In the genomic region with DNA sequence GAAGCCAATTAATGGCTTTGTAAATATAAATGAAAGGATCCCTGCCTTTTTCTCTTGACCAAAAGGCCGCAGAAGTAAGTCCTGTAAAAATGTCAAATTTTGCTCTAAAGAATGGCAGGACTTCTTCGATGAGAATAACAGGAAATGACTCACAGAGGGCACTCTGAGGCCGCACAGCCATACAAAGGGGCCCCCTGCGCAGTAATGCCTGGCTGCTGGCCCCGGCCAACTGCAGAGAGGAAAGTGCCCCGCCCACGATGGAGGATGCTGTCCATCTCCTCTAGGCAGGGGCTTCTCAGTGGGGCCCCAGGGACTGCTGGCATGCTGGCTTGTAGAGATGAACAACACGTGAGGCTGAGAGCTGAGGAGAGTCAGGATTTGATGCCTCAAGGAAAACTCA, we compare ENCODE assay signal across 10 cellular contexts. TPM values are rescaled to one million over a fixed set of nuclear protein-coding genes. Genes with fewer than 3 reads are reported as not detected.
DNase-seq lines count a peak whose midpoint lies in the region; ATAC-seq, FAIRE-seq and TF ChIP-seq lines count a peak whose summit lies in the region.
"Had no signal": no experiment of that assay in that cellular context is flagged by ENCODE, and none has a peak within 500 bp of the region (broad histone marks: within the 10 kb centered on the region; RNA-seq: fewer than 3 reads in every experiment).

No MANE protein-coding gene starts in this region.

- 2% methylated on average over 8 of the region's 8 CpGs for WGBS in K562 (ENCODE audit: insufficient coverage, low coverage, missing lambda C conversion rate)
- 16 to 27% methylated on average over 8 of the region's 8 CpGs for WGBS in lower leg skin, 2 donors

- in situ Hi-C loops in K562 (cut with MboI) = no loop called here

- FAIRE-seq in K562 (lab: Jason Lieb, UNC) (peak; percentile 71), urothelium cell line (lab: Jason Lieb, UNC) (peak; percentile 52)

- H3K4me3 ChIP-seq in K562 = no peak overlapping the region
- no peak overlapping the region for H3K4me3 ChIP-seq in lower leg skin (ENCODE audit: low read depth, poor library complexity, severe bottlenecking)

- no peak overlapping the region for H3K9ac ChIP-seq in K562 (ENCODE audit: insufficient read depth in 1 of 2, low read depth in 2 of 2, low read length in 2 of 2)

- CTCF ChIA-PET in K562 (lab: Yijun Ruan, JAX; ENCODE audit: low intra/inter-chr PET ratio) = no interaction called here

- TF ChIP-seq POLR2A in K562 (conservative IDR thresholded peaks at IDR 0.05) = no peak
- TF ChIP-seq POLR2A in lower leg skin (IDR thresholded peaks at IDR 0.05) = no peak

- no peaks in the 10 kb centered on the region for H3K9me1 ChIP-seq in K562 (ENCODE audit: control insufficient read depth, insufficient read depth, low read length)

- TF ChIP-seq CTCF in K562 (IDR thresholded peaks at IDR 0.05 in 2 of 3, conservative IDR thresholded peaks at IDR 0.05 in 1 of 3; ENCODE audit: insufficient read depth in 2 of 3, low read depth in 1 of 3, low read length in 3 of 3) = no peak
- TF ChIP-seq CTCF in lower leg skin (IDR thresholded peaks at IDR 0.05) = no peak

- TF ChIP-seq RAD21 in K562 (CRISPR knock-in tag; conservative IDR thresholded peaks at IDR 0.05 in 1 of 2, IDR thresholded peaks at IDR 0.05 in 1 of 2) = no peak

- no TSS peak for BruUV-seq in K562 (replicated peaks; lab: Mats Ljungman, UMichigan)

- no peak overlapping the region for H3K4me2 ChIP-seq in K562 (ENCODE audit: insufficient read depth, low read length)

- POLR2A ChIA-PET in K562 (lab: Yijun Ruan, JAX) = interaction anchor here (0.6 to 0.7 kb wide), 2 partner anchors 49 to 1841 kb away, joined by 3 read pairs; partner anchors contain the start of gene MLH1

- intact Hi-C loops in K562 (cut with micrococcal nuclease) = no loop called here
- intact Hi-C loops in lower leg skin (cut with DNase I; ENCODE audit: low total_unique reads) = no loop called here

- no peaks in the 10 kb centered on the region for H4K20me1 ChIP-seq in K562 (replicated peaks; ENCODE audit: control insufficient read depth, insufficient read depth, low read length)

- TF ChIP-seq EP300 in K562 (IDR thresholded peaks at IDR 0.05; ENCODE audit: low read length) = peak; percentile 32; the same call in 1 of the 2 replicates

- H3K27me3 ChIP-seq in K562 (ENCODE audit: control insufficient read depth in 2 of 2, insufficient read depth in 2 of 2, low read length in 2 of 2) = peaks cover 0 to 12% of the 10 kb centered on the region in 2 experiments; a peak in 3 of 5 replicates

- peak; percentile 5 for DNase-seq in DMS153 (lab: John Stamatoyannopoulos, UW)
- DNase-seq in DMS153 treated with DMSO at 0.1 percent for 48 hours (lab: John Stamatoyannopoulos, UW; ENCODE audit: unreplicated experiment) = no peak
- peak; percentile 59 for DNase-seq in NOMO-1 treated with dmso at 0.1 percent for 144 hours (lab: John Stamatoyannopoulos, UW; ENCODE audit: unreplicated experiment)
- DNase-seq in K562 (ENCODE audit: extremely low read depth in 1 of 4, low spot score in 3 of 4) = peak; percentile 24 to 67 (median 42)
- peak; percentile 40 to 88 for DNase-seq in lower leg skin (ENCODE audit: low spot score in 2 of 2)
- DNase-seq in urothelium cell line (ENCODE audit: low spot score) = peak; percentile 89

- no peaks in the 10 kb centered on the region for H3K9me3 ChIP-seq in K562 (replicated peaks; ENCODE audit: control insufficient read depth, insufficient read depth, low read depth, low read length)

- H3K79me2 ChIP-seq in K562 (ENCODE audit: control insufficient read depth, insufficient read depth, low read length) = no peaks in the 10 kb centered on the region

- no peaks in the 10 kb centered on the region for H3K36me3 ChIP-seq in K562 (ENCODE audit: control insufficient read depth, insufficient read depth, low read length)

- H3K4me1 ChIP-seq in K562 (replicated peaks in 1 of 2; ENCODE audit: control insufficient read depth in 2 of 2, insufficient read depth in 2 of 2, low read length in 2 of 2) = peaks cover 3 to 6% of the 10 kb centered on the region in 2 experiments; a peak in 3 of 5 replicates

- H2AFZ ChIP-seq in K562 (ENCODE audit: low read depth, low read length) = peak overlapping the region; percentile 26; the same call in 1 of the 2 replicates

- peak; percentile 84 for ATAC-seq in K562
- ATAC-seq in GM18502 (IDR thresholded peaks at IDR 0.05; ENCODE audit: poor library complexity, unreplicated experiment) = no peak
- ATAC-seq in GM21825 (IDR thresholded peaks at IDR 0.05; ENCODE audit: unreplicated experiment) = no peak

- H3K27ac ChIP-seq in K562 (ENCODE audit: extremely low read depth, low read depth, low read length) = peak overlapping the region; percentile 46; the same call in 1 of the 3 replicates
- H3K27ac ChIP-seq: 22Rv1 had no signal

TF ChIP-seq in K562, 482 proteins besides CTCF, POLR2A, EP300 and RAD21 (continues in another document):
- TF ChIP-seq THRA (IDR thresholded peaks at IDR 0.05) (no peak), CBFA2T3 (IDR thresholded peaks at IDR 0.05) (0 out of 2 replicates have a peak, but pooled peaks have one; percentile 7), NRF1 (conservative IDR thresholded peaks at IDR 0.05 in 1 of 2, IDR thresholded peaks at IDR 0.05 in 1 of 2) (peak; percentile 77 to 79), ZNF584 (CRISPR knock-in tag; IDR thresholded peaks at IDR 0.05; ENCODE audit: low read depth) (peak; percentile 66; the same call in 1 of the 2 replicates), THRB (CRISPR knock-in tag; conservative IDR thresholded peaks at IDR 0.05) (no peak), GABPA (tag; conservative IDR thresholded peaks at IDR 0.05; ENCODE audit: low read depth) (peak; percentile 58), LEF1 (IDR thresholded peaks at IDR 0.05) (0 out of 2 replicates have a peak, but pooled peaks have one; percentile 35), ARID1B (IDR thresholded peaks at IDR 0.05) (peak; percentile 41; the same call in 1 of the 2 replicates)
- TF ChIP-seq, protein P1, sequence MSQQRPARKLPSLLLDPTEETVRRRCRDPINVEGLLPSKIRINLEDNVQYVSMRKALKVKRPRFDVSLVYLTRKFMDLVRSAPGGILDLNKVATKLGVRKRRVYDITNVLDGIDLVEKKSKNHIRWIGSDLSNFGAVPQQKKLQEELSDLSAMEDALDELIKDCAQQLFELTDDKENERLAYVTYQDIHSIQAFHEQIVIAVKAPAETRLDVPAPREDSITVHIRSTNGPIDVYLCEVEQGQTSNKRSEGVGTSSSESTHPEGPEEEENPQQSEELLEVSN (IDR thresholded peaks at IDR 0.05; ENCODE audit: borderline replicate concordance in 1 of 2, extremely low read depth in 1 of 2, insufficient read depth in 1 of 2, insufficient read length in 1 of 2, low read depth in 1 of 2, low read length in 1 of 2, poor library complexity in 1 of 2, severe bottlenecking in 1 of 2) = peak in 1 of 2 experiments; percentile 22
- TF ChIP-seq, protein P2, sequence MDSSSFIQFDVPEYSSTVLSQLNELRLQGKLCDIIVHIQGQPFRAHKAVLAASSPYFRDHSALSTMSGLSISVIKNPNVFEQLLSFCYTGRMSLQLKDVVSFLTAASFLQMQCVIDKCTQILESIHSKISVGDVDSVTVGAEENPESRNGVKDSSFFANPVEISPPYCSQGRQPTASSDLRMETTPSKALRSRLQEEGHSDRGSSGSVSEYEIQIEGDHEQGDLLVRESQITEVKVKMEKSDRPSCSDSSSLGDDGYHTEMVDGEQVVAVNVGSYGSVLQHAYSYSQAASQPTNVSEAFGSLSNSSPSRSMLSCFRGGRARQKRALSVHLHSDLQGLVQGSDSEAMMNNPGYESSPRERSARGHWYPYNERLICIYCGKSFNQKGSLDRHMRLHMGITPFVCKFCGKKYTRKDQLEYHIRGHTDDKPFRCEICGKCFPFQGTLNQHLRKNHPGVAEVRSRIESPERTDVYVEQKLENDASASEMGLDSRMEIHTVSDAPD (CRISPR knock-in tag; IDR thresholded peaks at IDR 0.05) = no peak

RNA-seq across cellular contexts. Expression of gene SCN10A, which starts 18.1 kb away (rescaled TPM):
- total RNA-seq in K562 (2011; cell fraction: chromatin; rRNA removed; ENCODE audit: low replicate concordance) = not detected in 2 replicates
- not detected in 2 replicates for total RNA-seq in K562 (2011; cell fraction: nucleolus; rRNA removed)
- total RNA-seq in K562 (2011; cell fraction: nucleoplasm; rRNA removed) = not detected in 2 replicates
- total RNA-seq in K562 (2014; rRNA removed) (not detected in 2 replicates), K562 (2014; rRNA removed; fragmentation: Illumina TruSeq; extraction: Trizol) (not detected in 2 replicates), K562 (2015; rRNA removed; fragmentation: Illumina TruSeq; extraction: Trizol) (not detected in 2 replicates), K562 (2021) (not detected in 2 replicates), lower leg skin (not detected)
- polyA plus RNA-seq in K562 (2011; rRNA removed) (not detected in 2 replicates), K562 (2014; fragmentation: Illumina TruSeq; extraction: Trizol) (not detected in 2 replicates), K562 (2014; fragmentation: Nextera tagmentation; extraction: Ambion mirVana) (not detected), K562 (2014; rRNA removed) (not detected in 2 replicates)
- not detected in 2 replicates for polyA plus RNA-seq in K562 (2011; cell fraction: cytosol; rRNA removed)
- not detected in 2 replicates for polyA plus RNA-seq in K562 (2011; cell fraction: nucleus; rRNA removed)
- not detected in 2 replicates for polyA plus RNA-seq in K562 (2012)
- not detected in 2 replicates for polyA minus RNA-seq in K562 (2011; rRNA and poly(A)+ RNA removed)
- polyA minus RNA-seq in K562 (2011; cell fraction: cytosol; rRNA and poly(A)+ RNA removed) = not detected in 2 replicates
- polyA minus RNA-seq in K562 (2011; cell fraction: nucleus; rRNA and poly(A)+ RNA removed) = not detected in 2 replicates
- total RNA-seq: T-helper 1 cell treated with Interleukin-12 subunit alpha and Interleukin-12 subunit beta and Interleukin-4 antibody, amounts not matched to agents 30 ng/mL and 1 ng/mL, for 36 hours had no signal
